In genomic region chr9:68338000-68338399, GRCh38 we compare ENCODE assay signal across 9 cellular contexts. TPM values are rescaled to one million over a fixed set of nuclear protein-coding genes. Genes with fewer than 3 reads are reported as not detected.
"Had no signal": no experiment of that assay in that cellular context is flagged by ENCODE, and none has a peak within 500 bp of the region (broad histone marks: within the 10 kb centered on the region; RNA-seq: fewer than 3 reads in every experiment).

No MANE protein-coding gene starts in this region.

RNA-seq across cellular contexts. Expression of gene PGM5, which starts 18.4 kb away (rescaled TPM):
- total RNA-seq: OCI-LY7, PC-9 had no signal
- polyA plus RNA-seq: SK-N-SH had no signal

RNA-seq across cellular contexts. Expression of gene FOXD4L3, which starts 35.3 kb away (rescaled TPM):
- total RNA-seq: PC-3, PC-9, Right ventricle myocardium inferior, Right ventricle myocardium superior, RPMI7951, SJSA1, SK-MEL-5 had no signal
